In genomic region chr18:48186861-48187260, GRCh38 we compare ENCODE assay signal across 14 cellular contexts.
"Had no signal": no experiment of that assay in that cellular context is flagged by ENCODE, and none has a peak within 500 bp of the region (broad histone marks: within the 10 kb centered on the region; RNA-seq: fewer than 3 reads in every experiment).

No MANE protein-coding gene starts in this region.

- H3K27ac ChIP-seq: esophagus squamous epithelium, lower lobe of right lung, neutrophil had no signal

- H3K4me1 ChIP-seq: lower lobe of right lung had no signal

- H3K4me3 ChIP-seq: coronary artery, esophagus squamous epithelium, lower lobe of right lung had no signal

- H3K36me3 Mint-ChIP-seq: activated naive CD4-positive, alpha-beta T cell treated with anti-CD3 and anti-CD28 coated beads, Interleukin-2, amount 50 U/mL, for 24 hours; stimulated activated effector memory CD8-positive, alpha-beta T cell treated with anti-CD3 and anti-CD28 coated beads, Interleukin-12 subunit alpha, Interleukin-12 subunit beta, amount 100 ng/mL, for 72 hours had no signal

- H3K4me3 Mint-ChIP-seq: activated naive CD4-positive, alpha-beta T cell treated with anti-CD3 and anti-CD28 coated beads, Interleukin-2, amount 50 U/mL, for 24 hours; stimulated activated effector memory CD8-positive, alpha-beta T cell treated with anti-CD3 and anti-CD28 coated beads, Interleukin-12 subunit alpha, Interleukin-12 subunit beta, amount 100 ng/mL, for 72 hours had no signal

- H3K36me3 ChIP-seq: esophagus squamous epithelium, lower lobe of right lung, neutrophil had no signal

- H3K9me3 Mint-ChIP-seq: activated naive CD4-positive, alpha-beta T cell treated with anti-CD3 and anti-CD28 coated beads, Interleukin-2, amount 50 U/mL, for 24 hours; stimulated activated effector memory CD8-positive, alpha-beta T cell treated with anti-CD3 and anti-CD28 coated beads, Interleukin-12 subunit alpha, Interleukin-12 subunit beta, amount 100 ng/mL, for 72 hours had no signal

- H3K4me1 Mint-ChIP-seq: activated naive CD4-positive, alpha-beta T cell treated with anti-CD3 and anti-CD28 coated beads, Interleukin-2, amount 50 U/mL, for 24 hours; stimulated activated effector memory CD8-positive, alpha-beta T cell treated with anti-CD3 and anti-CD28 coated beads, Interleukin-12 subunit alpha, Interleukin-12 subunit beta, amount 100 ng/mL, for 72 hours had no signal

- DNase-seq: activated CD4-positive, alpha-beta T cell treated with anti-CD3 and anti-CD28 coated beads, Interleukin-2, amount 50 U/mL, for 1 hour; activated effector memory CD4-positive, alpha-beta T cell treated with Interleukin-2 at 50 U/mL for 16 hours; activated T-cell treated with anti-CD3 and anti-CD28 coated beads, Interleukin-2, amount 50 U/mL, for 1 hour; central memory CD4-positive, alpha-beta T cell; effector CD4-positive, alpha-beta T cell; esophagus squamous epithelium; lower lobe of right lung; midbrain; T-helper 9 cell had no signal

- H3K9me3 ChIP-seq: esophagus squamous epithelium, lower lobe of right lung, neutrophil had no signal

- ATAC-seq: activated CD4-positive, CD25-positive, alpha-beta regulatory T cell treated with anti-CD3 and anti-CD28 coated beads, Interleukin-2, amount 50 U/mL, for 24 hours; stimulated activated effector memory CD8-positive, alpha-beta T cell treated with anti-CD3 and anti-CD28 coated beads, Interleukin-12 subunit alpha, Interleukin-12 subunit beta, amount 100 ng/mL, for 72 hours had no signal

- H3K27ac Mint-ChIP-seq: activated naive CD4-positive, alpha-beta T cell treated with anti-CD3 and anti-CD28 coated beads, Interleukin-2, amount 50 U/mL, for 24 hours; stimulated activated effector memory CD8-positive, alpha-beta T cell treated with anti-CD3 and anti-CD28 coated beads, Interleukin-12 subunit alpha, Interleukin-12 subunit beta, amount 100 ng/mL, for 72 hours had no signal

- H3K27me3 ChIP-seq: esophagus squamous epithelium had no signal
